Comparison of ENCODE assay signal across 20 cellular contexts in the genomic region with DNA sequence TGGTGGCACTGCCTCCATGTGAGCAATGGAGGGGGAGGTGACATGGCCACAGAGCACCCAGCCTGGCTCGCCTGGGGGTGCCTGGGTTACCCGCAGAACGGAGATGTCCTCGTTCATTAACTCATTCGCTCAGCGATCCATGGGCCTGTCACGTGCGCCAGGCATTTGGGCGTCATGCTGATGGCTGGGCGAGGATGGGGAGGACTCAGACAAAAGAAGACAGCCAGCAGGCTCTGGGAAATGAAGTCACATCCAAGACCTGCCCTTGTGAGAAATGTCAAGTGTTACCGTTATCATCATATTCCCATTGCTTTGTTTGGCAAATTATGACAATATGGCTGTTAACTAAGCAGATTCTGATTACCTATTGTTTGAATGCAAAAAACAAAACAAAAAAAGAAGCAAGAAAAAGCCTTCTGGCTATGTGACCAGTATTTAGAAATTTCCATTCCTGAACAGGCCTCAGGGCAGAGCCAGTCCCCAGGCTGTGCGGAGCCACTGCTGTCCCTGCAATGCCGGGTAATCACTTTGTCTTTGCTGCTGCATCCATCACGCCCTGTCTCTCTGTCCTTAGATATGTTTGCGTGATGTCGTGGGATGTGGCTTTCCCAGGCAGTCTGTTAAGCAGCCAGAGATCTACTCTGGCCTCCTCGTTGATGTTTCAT. TPM values are rescaled to one million over a fixed set of nuclear protein-coding genes. Genes with fewer than 3 reads are reported as not detected.
DNase-seq lines count a peak whose midpoint lies in the region; ATAC-seq and TF ChIP-seq lines count a peak whose summit lies in the region.
"Had no signal": no experiment of that assay in that cellular context is flagged by ENCODE, and none has a peak within 500 bp of the region (broad histone marks: within the 10 kb centered on the region; RNA-seq: fewer than 3 reads in every experiment).

No MANE protein-coding gene starts in this region.

- H3K4me3 Mint-ChIP-seq in neural progenitor cell = no peak overlapping the region
- H3K4me3 Mint-ChIP-seq: activated naive CD8-positive, alpha-beta T cell; dendritic cell treated with granulocyte-macrophage colony-stimulating factor and Interleukin-4, amounts not matched to agents 40 ng/mL and 50 ng/mL, for 4 days; naive thymus-derived CD8-positive, alpha-beta T cell; stimulated activated naive CD8-positive, alpha-beta T cell treated with anti-CD3 and anti-CD28 coated beads, Interleukin-15, Interleukin-2, amounts not matched to agents 100 ng/mL and 50 ng/mL, for 24 hours; WTC11 had no signal

- H2AFZ ChIP-seq in neural progenitor cell (replicated peaks) = no peak overlapping the region
- H2AFZ ChIP-seq: GM23248 had no signal

- H3K9me3 ChIP-seq in BE2C (no peaks in the 10 kb centered on the region), RWPE2 (ENCODE audit: severe bottlenecking) (no peaks in the 10 kb centered on the region), left ventricle myocardium inferior (replicated peaks) (no peaks in the 10 kb centered on the region), neural progenitor cell (ENCODE audit: low read depth) (no peaks in the 10 kb centered on the region)
- H3K9me3 ChIP-seq: esophagus muscularis mucosa had no signal

- no peak overlapping the region for H3K9ac ChIP-seq in neural progenitor cell
- H3K9ac ChIP-seq: GM23248 had no signal

- H3K36me3 Mint-ChIP-seq in neural progenitor cell = peaks cover 3% of the 10 kb centered on the region
- H3K36me3 Mint-ChIP-seq: WTC11 had no signal

- H3K27ac Mint-ChIP-seq in neural progenitor cell = peak overlapping the region; percentile 61
- H3K27ac Mint-ChIP-seq: activated naive CD8-positive, alpha-beta T cell; stimulated activated naive CD8-positive, alpha-beta T cell treated with anti-CD3 and anti-CD28 coated beads, Interleukin-15, Interleukin-2, amounts not matched to agents 100 ng/mL and 50 ng/mL, for 24 hours; WTC11 had no signal

- ATAC-seq in RWPE2 (ENCODE audit: low read depth) = no peak
- no peak for ATAC-seq in HG02870 (IDR thresholded peaks at IDR 0.05; ENCODE audit: unreplicated experiment)
- ATAC-seq: naive thymus-derived CD8-positive, alpha-beta T cell; WTC11 had no signal

- peaks cover 5% of the 10 kb centered on the region for H3K27me3 Mint-ChIP-seq in neural progenitor cell (ENCODE audit: insufficient read depth, low read depth)
- H3K27me3 Mint-ChIP-seq: activated naive CD8-positive, alpha-beta T cell; dendritic cell treated with granulocyte-macrophage colony-stimulating factor and Interleukin-4, amounts not matched to agents 40 ng/mL and 50 ng/mL, for 4 days; naive thymus-derived CD8-positive, alpha-beta T cell; stimulated activated naive CD8-positive, alpha-beta T cell treated with anti-CD3 and anti-CD28 coated beads, Interleukin-15, Interleukin-2, amounts not matched to agents 100 ng/mL and 50 ng/mL, for 24 hours had no signal

- H3K4me2 ChIP-seq in neural progenitor cell = no peak overlapping the region

- peaks cover 51% of the 10 kb centered on the region for H3K4me1 Mint-ChIP-seq in neural progenitor cell

- no peak for TF ChIP-seq CTCF in BE2C (IDR thresholded peaks at IDR 0.05; ENCODE audit: low read depth, low read length)
- no peak for TF ChIP-seq CTCF in RWPE2 (IDR thresholded peaks at IDR 0.05; ENCODE audit: poor library complexity, severe bottlenecking)
- no peak for TF ChIP-seq CTCF in left ventricle myocardium inferior (IDR thresholded peaks at IDR 0.05; ENCODE audit: borderline replicate concordance)
- no peak for TF ChIP-seq CTCF in neural progenitor cell (IDR thresholded peaks at IDR 0.05)

- H3F3A ChIP-seq in neural progenitor cell (ENCODE audit: low read depth) = no peaks in the 10 kb centered on the region

- no peaks in the 10 kb centered on the region for H3K9me3 Mint-ChIP-seq in neural progenitor cell
- H3K9me3 Mint-ChIP-seq: dendritic cell treated with granulocyte-macrophage colony-stimulating factor and Interleukin-4, amounts not matched to agents 40 ng/mL and 50 ng/mL, for 4 days; naive thymus-derived CD8-positive, alpha-beta T cell; stimulated activated naive CD8-positive, alpha-beta T cell treated with anti-CD3 and anti-CD28 coated beads, Interleukin-15, Interleukin-2, amounts not matched to agents 100 ng/mL and 50 ng/mL, for 24 hours; WTC11 had no signal

- H3K36me3 ChIP-seq in BE2C (no peaks in the 10 kb centered on the region), RWPE2 (ENCODE audit: low read depth) (peaks cover 8% of the 10 kb centered on the region), left ventricle myocardium inferior (no peaks in the 10 kb centered on the region), neural progenitor cell (no peaks in the 10 kb centered on the region)
- H3K36me3 ChIP-seq: brain microvascular endothelial cell, esophagus muscularis mucosa had no signal

- H3K4me1 ChIP-seq in BE2C (peaks cover 3% of the 10 kb centered on the region), RWPE2 (ENCODE audit: insufficient read depth, poor library complexity, severe bottlenecking) (peaks cover 53% of the 10 kb centered on the region), left ventricle myocardium inferior (peaks cover 51% of the 10 kb centered on the region), neural progenitor cell (no peaks in the 10 kb centered on the region)

- peaks cover 55% of the 10 kb centered on the region for H3K79me2 ChIP-seq in neural progenitor cell (ENCODE audit: low read depth)

- no peak overlapping the region for H3K4me3 ChIP-seq in BE2C (ENCODE audit: low read depth, low read length)
- H3K4me3 ChIP-seq in RWPE2 (ENCODE audit: severe bottlenecking) = no peak overlapping the region
- H3K4me3 ChIP-seq in left ventricle myocardium inferior = no peak overlapping the region
- H3K4me3 ChIP-seq in neural progenitor cell = no peak overlapping the region
- H3K4me3 ChIP-seq: esophagus muscularis mucosa, GM23248, lung had no signal

- DNase-seq in BE2C = peak; percentile 44
- DNase-seq in RWPE2 (ENCODE audit: low spot score) = no peak
- no peak for DNase-seq in left ventricle myocardium inferior
- DNase-seq in neural progenitor cell (ENCODE audit: low spot score) = no peak
- DNase-seq in ecto neural progenitor cell (ENCODE audit: low spot score) = no peak
- DNase-seq in OCI-M1 (lab: John Stamatoyannopoulos, UW) = no peak
- no peak for DNase-seq in EL
- DNase-seq: brain microvascular endothelial cell; GM23248; naive thymus-derived CD8-positive, alpha-beta T cell; NCI-H1694 treated with DMSO at 0.1 percent for 48 hours; NCI-H446 treated with DMSO at 0.1 percent for 48 hours; NK-92 treated with Interleukin-12 subunit alpha and Interleukin-12 subunit beta, amount 100 ng/mL, for 24 hours had no signal

- peaks cover 63% of the 10 kb centered on the region for H4K20me1 ChIP-seq in neural progenitor cell (ENCODE audit: low read depth)

- intact Hi-C loops in left ventricle myocardium inferior (cut with micrococcal nuclease) = no loop called here

- H3K27ac ChIP-seq in RWPE2 (ENCODE audit: poor library complexity, severe bottlenecking) (peak overlapping the region; percentile 98), left ventricle myocardium inferior (replicated peaks) (peak overlapping the region; percentile 67), neural progenitor cell (no peak overlapping the region)
- H3K27ac ChIP-seq: brain microvascular endothelial cell, GM23248 had no signal

- H3K27me3 ChIP-seq in BE2C (no peaks in the 10 kb centered on the region), RWPE2 (ENCODE audit: insufficient read depth, poor library complexity, severe bottlenecking) (no peaks in the 10 kb centered on the region), left ventricle myocardium inferior (ENCODE audit: low read depth) (no peaks in the 10 kb centered on the region), neural progenitor cell (no peaks in the 10 kb centered on the region)
- H3K27me3 ChIP-seq: brain microvascular endothelial cell, esophagus muscularis mucosa had no signal

RNA-seq across cellular contexts. Expression of a gene that starts 57.9 kb away (rescaled TPM):
- 15.5 TPM for polyA plus RNA-seq in BE2C (2012; ENCODE audit: insufficient read depth, insufficient read length, low read depth)
- total RNA-seq in left ventricle myocardium inferior = 11.2 TPM
- 6.6 and 12.5 TPM in 2 replicates for total RNA-seq in neural progenitor cell (ENCODE audit: low replicate concordance)
